ENCODE assay signal across 8 cellular contexts in genomic region chr20:35490736-35491181, GRCh38. TPM values are rescaled to one million over a fixed set of nuclear protein-coding genes. Genes with fewer than 3 reads are reported as not detected.
A peak's percentile ranks its signal among the peaks of the same experiment; 100 is the strongest.
DNase-seq lines count a peak whose midpoint lies in the region; ATAC-seq, FAIRE-seq and TF ChIP-seq lines count a peak whose summit lies in the region.

No MANE protein-coding gene starts in this region.

- DNase-seq in GM19239 (ENCODE audit: insufficient read length, low spot score) (peak; percentile 82), endothelial cell (ENCODE audit: low spot score) (no peak), NCI-H69 (lab: John Stamatoyannopoulos, UW) (no peak), DMS153 (lab: John Stamatoyannopoulos, UW) (no peak), H54 (ENCODE audit: insufficient read length, low spot score) (no peak)
- peak; percentile 41 for DNase-seq in activated CD4-positive, alpha-beta T cell treated with anti-CD3 and anti-CD28 coated beads for 1 hour
- DNase-seq in stimulated activated CD4-positive, alpha-beta T cell treated with anti-CD3 and anti-CD28 coated beads, Interleukin-4, amount 100 ng/mL, for 48 hours (ENCODE audit: low read depth in 2 of 2): peak; percentile 32 to 33

- FAIRE-seq in GM19239 (lab: Jason Lieb, UNC) (peak; percentile 97), H54 (lab: Jason Lieb, UNC) (no peak)

- peak; percentile 96 for ATAC-seq in HG03196 (IDR thresholded peaks at IDR 0.05; ENCODE audit: unreplicated experiment)

- no peaks in the 10 kb centered on the region for H3K9me3 Mint-ChIP-seq in endothelial cell (ENCODE audit: unreplicated experiment)

- TF ChIP-seq CTCF in endothelial cell (IDR thresholded peaks at IDR 0.05; ENCODE audit: unreplicated experiment): no peak

- no peak for TF ChIP-seq POLR2A in H54 (IDR thresholded peaks at IDR 0.05; ENCODE audit: low read depth, low read length)

- no peak overlapping the region for H3K4me3 Mint-ChIP-seq in endothelial cell (ENCODE audit: unreplicated experiment)

- peaks cover 9% of the 10 kb centered on the region for H3K27me3 Mint-ChIP-seq in endothelial cell (ENCODE audit: unreplicated experiment)

- peaks cover 2% of the 10 kb centered on the region for H3K4me1 Mint-ChIP-seq in endothelial cell (ENCODE audit: unreplicated experiment)

- H3K36me3 Mint-ChIP-seq in endothelial cell (ENCODE audit: low read depth, unreplicated experiment): peaks cover 40% of the 10 kb centered on the region

- H3K27ac Mint-ChIP-seq in endothelial cell (ENCODE audit: unreplicated experiment): peak overlapping the region; percentile 94

RNA-seq across cellular contexts. Expression of gene CEP250, which starts 35.4 kb away (rescaled TPM):
- 30.7 TPM for total RNA-seq in endothelial cell (ENCODE audit: unreplicated experiment)

RNA-seq across cellular contexts. Expression of gene C20orf173, which starts 38.7 kb away (rescaled TPM):
- total RNA-seq in endothelial cell (ENCODE audit: unreplicated experiment): not detected

RNA-seq across cellular contexts. Expression of gene ERGIC3, which starts 51.1 kb away (rescaled TPM):
- total RNA-seq in endothelial cell (ENCODE audit: unreplicated experiment): 282 TPM

RNA-seq across cellular contexts. Expression of gene GDF5, which starts 52.7 kb away (rescaled TPM):
- not detected for total RNA-seq in endothelial cell (ENCODE audit: unreplicated experiment)

Comparison
In these comparisons a context has a peak if more than half of its experiments do, and no peak if none do; other contexts are left out.
1. DNase-seq: peak in GM19239 (single experiment), activated CD4-positive, alpha-beta T cell treated with anti-CD3 and anti-CD28 coated beads for 1 hour (single experiment) and stimulated activated CD4-positive, alpha-beta T cell treated with anti-CD3 and anti-CD28 coated beads, Interleukin-4, amount 100 ng/mL, for 48 hours (2 of 2); none in endothelial cell (single experiment), NCI-H69 (single experiment), DMS153 (single experiment) and H54 (single experiment).